In the genomic region with DNA sequence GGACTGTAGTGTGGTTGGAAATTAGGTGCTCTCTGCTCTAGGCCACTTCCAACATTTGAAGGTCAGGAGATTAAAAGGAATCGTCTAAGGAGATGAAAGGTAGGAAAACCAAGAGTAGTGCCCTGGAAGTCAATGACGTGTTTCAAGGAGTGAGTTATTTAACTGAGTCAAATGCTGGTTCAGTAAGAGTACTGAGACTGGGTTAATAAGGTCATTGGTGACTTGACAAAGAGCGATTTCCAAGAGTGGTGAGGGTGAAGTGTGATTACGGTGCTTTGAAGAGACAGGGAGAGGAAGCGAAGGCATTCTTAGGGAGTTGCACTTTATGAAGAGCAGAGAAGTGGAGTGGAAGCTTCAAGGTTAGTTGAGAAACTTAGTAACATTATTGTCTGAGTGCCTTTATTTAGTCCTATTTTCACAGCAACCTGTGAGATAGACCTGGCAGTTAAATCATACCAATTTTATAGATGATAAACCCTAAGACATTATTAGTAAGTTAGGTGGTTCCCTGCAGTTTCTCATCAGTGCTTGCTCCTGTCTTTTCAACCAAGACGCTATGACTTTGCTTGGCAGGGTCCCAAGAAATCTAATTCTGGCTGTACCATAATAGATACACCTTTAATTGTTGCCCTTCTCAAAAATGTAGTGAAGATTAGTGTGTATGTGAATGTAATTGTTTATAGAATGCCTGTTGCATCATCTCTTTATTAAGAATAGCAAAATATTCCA, we compare ENCODE assay signal across 10 cellular contexts. TPM values are rescaled to one million over a fixed set of nuclear protein-coding genes. Genes with fewer than 3 reads are reported as not detected.
DNase-seq lines count a peak whose midpoint lies in the region; ATAC-seq and TF ChIP-seq lines count a peak whose summit lies in the region.
"Had no signal": no experiment of that assay in that cellular context is flagged by ENCODE, and none has a peak within 500 bp of the region (broad histone marks: within the 10 kb centered on the region; RNA-seq: fewer than 3 reads in every experiment).

No MANE protein-coding gene starts in this region.

- no peak for DNase-seq in CD4-positive, alpha-beta T cell
- no peak for DNase-seq in HFFc6
- DNase-seq in memory B cell (ENCODE audit: low spot score in 2 of 2), result no peak
- DNase-seq in uterus, result no peak
- DNase-seq in thyroid gland, result no peak
- DNase-seq in NCI-H2029 treated with DMSO at 0.1 percent for 48 hours (lab: John Stamatoyannopoulos, UW), result no peak
- DNase-seq in posterior cingulate gyrus, result no peak
- DNase-seq: cerebellar nuclear complex had no signal

- POLR2A ChIA-PET in CD4-positive, alpha-beta T cell (lab: Charles Lee), result no interaction called here

- no peaks in the 10 kb centered on the region for H3K9me3 Mint-ChIP-seq in CD4-positive, alpha-beta T cell
- H3K9me3 Mint-ChIP-seq in HFFc6, result no peaks in the 10 kb centered on the region
- peaks cover 0 to 18% (median 4%) of the 10 kb centered on the region in 5 experiments for H3K9me3 Mint-ChIP-seq in brain
- no peaks in the 10 kb centered on the region for H3K9me3 Mint-ChIP-seq in memory B cell
- H3K9me3 Mint-ChIP-seq: stimulated activated memory B cell treated with anti-CD40 and anti-IgM and Interleukin-4, amounts not matched to agents 10 μg/mL and 1 μg/mL and 100 μg/mL, for 72 hours had no signal

- H3K36me3 ChIP-seq in uterus (no peaks in the 10 kb centered on the region), thyroid gland (peaks cover 36 to 37% of the 10 kb centered on the region in 2 donors)

- H3K4me1 ChIP-seq in uterus (peaks cover 8 to 20% of the 10 kb centered on the region in 2 donors), thyroid gland (peaks cover 32 to 49% of the 10 kb centered on the region in 2 donors)

- intact Hi-C loops in CD4-positive, alpha-beta T cell (cut with DNase I, micrococcal nuclease), result loop anchor here in 1 of 2 experiments (10.0 kb wide), 1 partner anchor 519 kb away; a partner anchor contains a TSS
- intact Hi-C loops in uterus (cut with DNase I; ENCODE audit: low total_unique reads), result no loop called here
- intact Hi-C loops in thyroid gland (cut with DNase I), result no loop called here
- intact Hi-C loops in posterior cingulate gyrus (cut with DNase I), result no loop called here

- TF ChIP-seq POLR2A in uterus (IDR thresholded peaks at IDR 0.05), result no peak
- TF ChIP-seq POLR2A in thyroid gland (IDR thresholded peaks at IDR 0.05), result no peak

- ATAC-seq in CD4-positive, alpha-beta T cell (ENCODE audit: poor library complexity), result no peak
- ATAC-seq in memory B cell (ENCODE audit: low read depth), result no peak
- ATAC-seq: stimulated activated memory B cell treated with anti-CD40 and anti-IgM and Interleukin-4, amounts not matched to agents 10 μg/mL and 1 μg/mL and 100 μg/mL, for 72 hours had no signal

- 44 to 46% methylated on average over 6 of the region's 6 CpGs for WGBS in thyroid gland, 2 donors

- H3K36me3 Mint-ChIP-seq in CD4-positive, alpha-beta T cell (ENCODE audit: low read depth), result peaks cover 92% of the 10 kb centered on the region
- peaks cover 43% of the 10 kb centered on the region for H3K36me3 Mint-ChIP-seq in HFFc6 (ENCODE audit: low read depth)
- H3K36me3 Mint-ChIP-seq in brain, result peaks cover 86% of the 10 kb centered on the region
- peaks cover 17% of the 10 kb centered on the region for H3K36me3 Mint-ChIP-seq in memory B cell

- no peak overlapping the region for H3K27ac ChIP-seq in CD4-positive, alpha-beta T cell (ENCODE audit: low read depth, low read length)
- H3K27ac ChIP-seq in uterus (no peak overlapping the region), thyroid gland (no peak overlapping the region)

- H3K27ac Mint-ChIP-seq in CD4-positive, alpha-beta T cell, result peak overlapping the region; percentile 24
- H3K27ac Mint-ChIP-seq in HFFc6 (peak overlapping the region; percentile 52), brain (peak overlapping the region in 1 of 5 experiments; percentile 10), memory B cell (peak overlapping the region; percentile 7)
- H3K27ac Mint-ChIP-seq: stimulated activated memory B cell treated with anti-CD40 and anti-IgM and Interleukin-4, amounts not matched to agents 10 μg/mL and 1 μg/mL and 100 μg/mL, for 72 hours had no signal

- TF ChIP-seq CTCF in CD4-positive, alpha-beta T cell (IDR thresholded peaks at IDR 0.05), result no peak
- TF ChIP-seq CTCF in HFFc6 (IDR thresholded peaks at IDR 0.05) (no peak), brain (conservative IDR thresholded peaks at IDR 0.05) (no peak), uterus (IDR thresholded peaks at IDR 0.05) (no peak), thyroid gland (IDR thresholded peaks at IDR 0.05) (no peak)

- CTCF ChIA-PET in CD4-positive, alpha-beta T cell (lab: Charles Lee), result no interaction called here

- H3K27me3 ChIP-seq in CD4-positive, alpha-beta T cell (ENCODE audit: control insufficient read depth, insufficient read depth, low read length), result no peaks in the 10 kb centered on the region
- no peaks in the 10 kb centered on the region for H3K27me3 ChIP-seq in uterus
- no peaks in the 10 kb centered on the region for H3K27me3 ChIP-seq in thyroid gland

- peaks cover 65% of the 10 kb centered on the region for H3K4me1 Mint-ChIP-seq in CD4-positive, alpha-beta T cell (ENCODE audit: low read depth)
- H3K4me1 Mint-ChIP-seq in HFFc6 (ENCODE audit: low read depth) (peaks cover 34% of the 10 kb centered on the region), brain (peaks cover 66% of the 10 kb centered on the region), memory B cell (peaks cover 15% of the 10 kb centered on the region)

- no peaks in the 10 kb centered on the region for H3K27me3 Mint-ChIP-seq in CD4-positive, alpha-beta T cell
- H3K27me3 Mint-ChIP-seq in HFFc6 (ENCODE audit: insufficient read depth) (peaks cover 4% of the 10 kb centered on the region; the same call in 1 of the 2 replicates), brain (peaks cover 3% of the 10 kb centered on the region), memory B cell (no peaks in the 10 kb centered on the region)
- H3K27me3 Mint-ChIP-seq: stimulated activated memory B cell treated with anti-CD40 and anti-IgM and Interleukin-4, amounts not matched to agents 10 μg/mL and 1 μg/mL and 100 μg/mL, for 72 hours had no signal

- no peaks in the 10 kb centered on the region for H3K9me3 ChIP-seq in CD4-positive, alpha-beta T cell (ENCODE audit: control insufficient read depth, low read length)
- H3K9me3 ChIP-seq in uterus, result no peaks in the 10 kb centered on the region
- no peaks in the 10 kb centered on the region for H3K9me3 ChIP-seq in thyroid gland

- H3K4me3 ChIP-seq in uterus, result no peak overlapping the region
- no peak overlapping the region for H3K4me3 ChIP-seq in thyroid gland (replicated peaks in 1 of 3)

- peak overlapping the region; percentile 18 for H3K4me3 Mint-ChIP-seq in CD4-positive, alpha-beta T cell
- H3K4me3 Mint-ChIP-seq in HFFc6, result peak overlapping the region; percentile 13
- peak overlapping the region; percentile 11 to 79 (median 31) for H3K4me3 Mint-ChIP-seq in brain
- peak overlapping the region; percentile 1 for H3K4me3 Mint-ChIP-seq in memory B cell
- H3K4me3 Mint-ChIP-seq: stimulated activated memory B cell treated with anti-CD40 and anti-IgM and Interleukin-4, amounts not matched to agents 10 μg/mL and 1 μg/mL and 100 μg/mL, for 72 hours had no signal

RNA-seq across cellular contexts. Expression of a gene that starts 5.9 kb away (rescaled TPM):
- total RNA-seq in CD4-positive, alpha-beta T cell, result 100 to 1,000 TPM; 252 to 262 TPM
- 100 to 1,000 TPM; 128 to 173 (median 153) TPM for total RNA-seq in HFFc6 (2021; fragmentation: NEBNext Ultra II Directional; extraction: Animal tissue kit (Norgen Biotek cat#: 25700))
- polyA plus RNA-seq in brain (ENCODE audit: insufficient read depth, low read depth, low replicate concordance), result 139 TPM
- total RNA-seq in uterus (100 to 1,000 TPM in 3 of 4 donors, 10 to 100 TPM in 1; 82.1 to 252 (median 210) TPM), thyroid gland (100 to 1,000 TPM; 155 to 218 (median 194) TPM)

RNA-seq across cellular contexts. Expression of a gene that starts 13.8 kb away (rescaled TPM):
- 10 to 100 TPM; 12.8 to 15.9 TPM for total RNA-seq in CD4-positive, alpha-beta T cell
- total RNA-seq in HFFc6 (2021; fragmentation: NEBNext Ultra II Directional; extraction: Animal tissue kit (Norgen Biotek cat#: 25700)), result 10 to 100 TPM; 16.4 to 25.9 (median 23.9) TPM
- polyA plus RNA-seq in brain (ENCODE audit: insufficient read depth, low read depth, low replicate concordance), result 29.8 TPM
- total RNA-seq in uterus, result 10 to 100 TPM; 11.8 to 40.9 (median 18.0) TPM
- total RNA-seq in thyroid gland, result 10 to 100 TPM; 16.1 to 27.7 (median 21.9) TPM
